Comparison of ENCODE assay signal across 12 cellular contexts in genomic region chr1:100065183-100065968, GRCh38.
DNase-seq lines count a peak whose midpoint lies in the region; ATAC-seq and TF ChIP-seq lines count a peak whose summit lies in the region.
"Had no signal": no experiment of that assay in that cellular context is flagged by ENCODE, and none has a peak within 500 bp of the region (broad histone marks: within the 10 kb centered on the region; RNA-seq: fewer than 3 reads in every experiment).

No MANE protein-coding gene starts in this region.

- no peaks in the 10 kb centered on the region for H3K9me2 ChIP-seq in GM23338 (ENCODE audit: insufficient read depth)

- H3K36me3 Mint-ChIP-seq in CD4-positive, alpha-beta memory T cell, result peaks cover 69 to 75% of the 10 kb centered on the region in 2 donors
- H3K36me3 Mint-ChIP-seq in GM23338 (ENCODE audit: low read depth), result peaks cover 60% of the 10 kb centered on the region
- H3K36me3 Mint-ChIP-seq in activated naive CD8-positive, alpha-beta T cell treated with anti-CD3 and anti-CD28 coated beads, Interleukin-2, amount 10 ng/mL, durations not matched to agents 7 days and 5 days, result peaks cover 57% of the 10 kb centered on the region
- peaks cover 0 to 90% (median 34%) of the 10 kb centered on the region in 3 donors for H3K36me3 Mint-ChIP-seq in naive thymus-derived CD8-positive, alpha-beta T cell

- WGBS in heart left ventricle, 4 donors, result 68 to 83% (median 77%) methylated on average over 1 of the region's 1 CpG

- peak overlapping the region; percentile 31 to 90 (median 72) for H3K27ac Mint-ChIP-seq in CD4-positive, alpha-beta memory T cell
- peak overlapping the region; percentile 10; the same call in 1 of the 2 replicates for H3K27ac Mint-ChIP-seq in GM23338
- H3K27ac Mint-ChIP-seq in activated naive CD8-positive, alpha-beta T cell treated with anti-CD3 and anti-CD28 coated beads, Interleukin-2, amount 10 ng/mL, durations not matched to agents 7 days and 5 days, result peak overlapping the region; percentile 93
- H3K27ac Mint-ChIP-seq in naive thymus-derived CD8-positive, alpha-beta T cell, result peak overlapping the region; percentile 11 to 92 (median 78)

- TF ChIP-seq POLR2A in heart left ventricle (IDR thresholded peaks at IDR 0.05), result no peak

- TF ChIP-seq CTCF in GM23338 (conservative IDR thresholded peaks at IDR 0.05; ENCODE audit: low read depth in 2 of 2), result no peak
- no peak for TF ChIP-seq CTCF in heart left ventricle (IDR thresholded peaks at IDR 0.05)

- peaks cover 4% of the 10 kb centered on the region; the same call in 1 of the 2 replicates for H4K20me1 ChIP-seq in GM23338 (replicated peaks; ENCODE audit: insufficient read depth)

- no peaks in the 10 kb centered on the region for H3K27me3 ChIP-seq in CD4-positive, alpha-beta memory T cell (ENCODE audit: insufficient read depth, low read length)
- H3K27me3 ChIP-seq in GM23338 (ENCODE audit: insufficient read depth), result no peaks in the 10 kb centered on the region
- no peaks in the 10 kb centered on the region for H3K27me3 ChIP-seq in heart left ventricle
- H3K27me3 ChIP-seq: sigmoid colon had no signal

- no peak overlapping the region for H3K4me3 ChIP-seq in CD4-positive, alpha-beta memory T cell (ENCODE audit: low read length in 2 of 2)
- H3K4me3 ChIP-seq in GM23338, result no peak overlapping the region
- no peak overlapping the region for H3K4me3 ChIP-seq in heart left ventricle
- H3K4me3 ChIP-seq: sigmoid colon had no signal

- no peak overlapping the region for H3K27ac ChIP-seq in CD4-positive, alpha-beta memory T cell (ENCODE audit: low read depth, low read length)
- H3K27ac ChIP-seq in GM23338 (ENCODE audit: low read depth), result no peak overlapping the region
- no peak overlapping the region for H3K27ac ChIP-seq in heart left ventricle
- H3K27ac ChIP-seq: sigmoid colon had no signal

- CTCF ChIA-PET in CD4-positive, alpha-beta memory T cell (lab: Charles Lee; ENCODE audit: partially characterized antibody), result interaction anchor here (0.6 kb wide), 1 partner anchor 9 kb away, joined by 3 read pairs; no protein-coding TSS in a partner anchor

- H3K27me3 Mint-ChIP-seq in CD4-positive, alpha-beta memory T cell, result no peaks in the 10 kb centered on the region
- peaks cover 4% of the 10 kb centered on the region for H3K27me3 Mint-ChIP-seq in GM23338 (ENCODE audit: insufficient read depth, low read depth, poor library complexity)
- H3K27me3 Mint-ChIP-seq in activated naive CD8-positive, alpha-beta T cell treated with anti-CD3 and anti-CD28 coated beads, Interleukin-2, amount 10 ng/mL, durations not matched to agents 7 days and 5 days, result no peaks in the 10 kb centered on the region
- no peaks in the 10 kb centered on the region for H3K27me3 Mint-ChIP-seq in naive thymus-derived CD8-positive, alpha-beta T cell

- POLR2A ChIA-PET in CD4-positive, alpha-beta memory T cell (lab: Charles Lee; ENCODE audit: partially characterized antibody), result no interaction called here
- POLR2A ChIA-PET in activated naive CD8-positive, alpha-beta T cell treated with anti-CD3 and anti-CD28 coated beads, Interleukin-2, amount 10 ng/mL, durations not matched to agents 7 days and 5 days (lab: Charles Lee), result no interaction called here
- POLR2A ChIA-PET in naive thymus-derived CD8-positive, alpha-beta T cell (lab: Charles Lee), result no interaction called here

- H3K9me3 Mint-ChIP-seq in CD4-positive, alpha-beta memory T cell, result no peaks in the 10 kb centered on the region
- H3K9me3 Mint-ChIP-seq in GM23338, result no peaks in the 10 kb centered on the region; the same call in 2 of the 3 replicates
- H3K9me3 Mint-ChIP-seq in activated naive CD8-positive, alpha-beta T cell treated with anti-CD3 and anti-CD28 coated beads, Interleukin-2, amount 10 ng/mL, durations not matched to agents 7 days and 5 days, result no peaks in the 10 kb centered on the region
- H3K9me3 Mint-ChIP-seq in naive thymus-derived CD8-positive, alpha-beta T cell, result no peaks in the 10 kb centered on the region

- H3K9me3 ChIP-seq in CD4-positive, alpha-beta memory T cell (ENCODE audit: control insufficient read depth in 1 of 2, low read length in 2 of 2), result no peaks in the 10 kb centered on the region
- H3K9me3 ChIP-seq in heart left ventricle, result no peaks in the 10 kb centered on the region
- H3K9me3 ChIP-seq: sigmoid colon had no signal

- H3K4me3 Mint-ChIP-seq in CD4-positive, alpha-beta memory T cell, result peak overlapping the region in 1 of 8 donors; percentile 7
- no peak overlapping the region for H3K4me3 Mint-ChIP-seq in GM23338
- peak overlapping the region; percentile 42 for H3K4me3 Mint-ChIP-seq in activated naive CD8-positive, alpha-beta T cell treated with anti-CD3 and anti-CD28 coated beads, Interleukin-2, amount 10 ng/mL, durations not matched to agents 7 days and 5 days
- H3K4me3 Mint-ChIP-seq in naive thymus-derived CD8-positive, alpha-beta T cell, result peak overlapping the region in 4 of 10 donors; percentile 14 to 73 (median 24)

- H3K4me1 Mint-ChIP-seq in CD4-positive, alpha-beta memory T cell, result peaks cover 14 to 35% (median 25%) of the 10 kb centered on the region in 4 donors
- H3K4me1 Mint-ChIP-seq in GM23338, result no peaks in the 10 kb centered on the region
- peaks cover 26% of the 10 kb centered on the region for H3K4me1 Mint-ChIP-seq in activated naive CD8-positive, alpha-beta T cell treated with anti-CD3 and anti-CD28 coated beads, Interleukin-2, amount 10 ng/mL, durations not matched to agents 7 days and 5 days
- H3K4me1 Mint-ChIP-seq in naive thymus-derived CD8-positive, alpha-beta T cell, result peaks cover 18 to 32% (median 21%) of the 10 kb centered on the region in 4 donors

- ATAC-seq in GM23338 (no peak), heart left ventricle (no peak)
- no peak for ATAC-seq in activated naive CD8-positive, alpha-beta T cell treated with anti-CD3 and anti-CD28 coated beads, Interleukin-2, amount 10 ng/mL, durations not matched to agents 7 days and 5 days (ENCODE audit: low read depth)
- no peak for ATAC-seq in naive thymus-derived CD8-positive, alpha-beta T cell

- H3K4me2 ChIP-seq in GM23338, result no peak overlapping the region

- DNase-seq in CD4-positive, alpha-beta memory T cell, result no peak
- DNase-seq in GM23338 (ENCODE audit: low spot score) (peak; percentile 25), HK-2 (ENCODE audit: unreplicated experiment) (no peak), heart left ventricle (no peak)
- DNase-seq in activated naive CD8-positive, alpha-beta T cell treated with anti-CD3 and anti-CD28 coated beads, Interleukin-2, amount 10 ng/mL, durations not matched to agents 7 days and 5 days, result no peak
- DNase-seq in naive thymus-derived CD8-positive, alpha-beta T cell, result no peak
- DNase-seq in stimulated activated CD8-positive, alpha-beta memory T cell treated with anti-CD3 and anti-CD28 coated beads, Interleukin-4, amount 100 ng/mL, for 48 hours, result no peak
- DNase-seq: COR-L47, KBM-7, NCI-H187 treated with DMSO at 0.1 percent for 48 hours, SIG-M5, sigmoid colon had no signal

- H3K4me1 ChIP-seq in CD4-positive, alpha-beta memory T cell (ENCODE audit: insufficient read depth, low read length), result peaks cover 15% of the 10 kb centered on the region
- H3K4me1 ChIP-seq in GM23338 (ENCODE audit: insufficient read depth) (no peaks in the 10 kb centered on the region), heart left ventricle (peaks cover 0 to 13% (median 4%) of the 10 kb centered on the region in 12 donors)
- H3K4me1 ChIP-seq: sigmoid colon had no signal

- H3F3A ChIP-seq in GM23338 (replicated peaks; ENCODE audit: low read depth), result no peaks in the 10 kb centered on the region

- peaks cover 16% of the 10 kb centered on the region for H3K79me2 ChIP-seq in GM23338 (replicated peaks; ENCODE audit: insufficient read depth)

- no peak overlapping the region for H2AFZ ChIP-seq in GM23338

- intact Hi-C loops in CD4-positive, alpha-beta memory T cell (cut with micrococcal nuclease), result no loop called here
- intact Hi-C loops in heart left ventricle (cut with DNase I), result no loop called here

- peaks cover 70% of the 10 kb centered on the region for H3K36me3 ChIP-seq in CD4-positive, alpha-beta memory T cell (ENCODE audit: insufficient read depth, low read length)
- H3K36me3 ChIP-seq in GM23338 (ENCODE audit: insufficient read depth), result peaks cover 52% of the 10 kb centered on the region
- H3K36me3 ChIP-seq in heart left ventricle, result peaks cover 0 to 93% (median 81%) of the 10 kb centered on the region in 9 donors

TF ChIP-seq in GM23338, 12 proteins besides CTCF, POLR2A, EP300 and RAD21 (continues in another document):
- TF ChIP-seq EZH2phosphoT487 (IDR thresholded peaks at IDR 0.05; ENCODE audit: unreplicated experiment) (no peak), POLR2AphosphoS5 (IDR thresholded peaks at IDR 0.05; ENCODE audit: low read depth) (no peak), NANOG (IDR thresholded peaks at IDR 0.05; ENCODE audit: borderline replicate concordance) (no peak), ETS1 (IDR thresholded peaks at IDR 0.05) (no peak), STAT1 (IDR thresholded peaks at IDR 0.05; ENCODE audit: unreplicated experiment) (no peak), JUNB (IDR thresholded peaks at IDR 0.05; ENCODE audit: unreplicated experiment) (no peak)

Comparison
In these comparisons a context has a peak if more than half of its experiments do, and no peak if none do; other contexts are left out.
1. H3K27ac Mint-ChIP-seq: peak in every context shown above with its lines; median percentile 93 in activated naive CD8-positive, alpha-beta T cell treated with anti-CD3 and anti-CD28 coated beads, Interleukin-2, amount 10 ng/mL, durations not matched to agents 7 days and 5 days; 78 in naive thymus-derived CD8-positive, alpha-beta T cell; 72 in CD4-positive, alpha-beta memory T cell; 10 in GM23338.